In genomic region chr12:56653781-56654180, GRCh38 we compare ENCODE assay signal across 1 cellular context.
TF ChIP-seq lines count a peak whose summit lies in the region.

No MANE protein-coding gene starts in this region.

TF ChIP-seq in HEK293, 187 proteins besides CTCF, POLR2A, EP300 and RAD21:
- TF ChIP-seq ZNF280D (tag by site-specific recombination; IDR thresholded peaks at IDR 0.05) (peak; percentile 80; the same call in 1 of the 2 replicates), ZNF184 (tag by site-specific recombination; IDR thresholded peaks at IDR 0.05) (peak; percentile 84; the same call in 1 of the 2 replicates), ZNF510 (tag by site-specific recombination; IDR thresholded peaks at IDR 0.05; ENCODE audit: insufficient replicate concordance) (peak; percentile 19), SETDB1 (IDR thresholded peaks at IDR 0.05; ENCODE audit: insufficient read length, low read length) (peak; percentile 95)
TF ChIP-seq in HEK293: peak in this region for 4; not testable (repeated sequence) for 183.
